19 cellular contexts compared by ENCODE assay signal in the genomic region with DNA sequence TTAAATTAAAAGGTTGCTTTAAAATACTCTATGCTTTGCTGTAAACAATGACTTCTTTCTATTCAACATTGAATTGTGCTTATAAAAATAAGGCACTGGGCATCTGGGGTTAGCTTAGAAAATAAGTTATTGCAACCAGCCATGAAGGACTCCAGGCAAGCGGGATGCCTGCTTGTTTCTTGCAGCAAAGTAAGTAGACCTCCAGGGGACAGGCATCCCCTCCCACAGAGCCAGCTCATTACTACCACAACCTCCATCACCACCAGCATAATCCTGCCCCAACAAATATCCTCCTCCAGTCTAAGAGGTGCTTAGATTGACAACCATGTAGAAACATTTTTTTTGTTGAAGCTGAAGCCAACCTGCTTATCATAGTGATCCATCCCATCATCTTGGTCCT.
"Had no signal": no experiment of that assay in that cellular context is flagged by ENCODE, and none has a peak within 500 bp of the region (broad histone marks: within the 10 kb centered on the region; RNA-seq: fewer than 3 reads in every experiment).

No MANE protein-coding gene starts in this region.

- H3K4me1 Mint-ChIP-seq: immature natural killer cell; natural killer cell; stimulated activated effector memory CD8-positive, alpha-beta T cell treated with anti-CD3 and anti-CD28 coated beads, Interleukin-12 subunit alpha, Interleukin-12 subunit beta, amount 100 ng/mL, for 72 hours had no signal

- H3K27me3 Mint-ChIP-seq: effector memory CD8-positive, alpha-beta T cell; type B pancreatic cell had no signal

- H3K4me3 Mint-ChIP-seq: effector memory CD8-positive, alpha-beta T cell; immature natural killer cell; natural killer cell; neural crest cell; stimulated activated effector memory CD8-positive, alpha-beta T cell treated with anti-CD3 and anti-CD28 coated beads, Interleukin-12 subunit alpha, Interleukin-12 subunit beta, amount 100 ng/mL, for 72 hours; type B pancreatic cell had no signal

- H3K27ac Mint-ChIP-seq: effector memory CD8-positive, alpha-beta T cell; immature natural killer cell; natural killer cell; stimulated activated effector memory CD8-positive, alpha-beta T cell treated with anti-CD3 and anti-CD28 coated beads, Interleukin-12 subunit alpha, Interleukin-12 subunit beta, amount 100 ng/mL, for 72 hours; type B pancreatic cell had no signal

- H3K36me3 Mint-ChIP-seq: immature natural killer cell; natural killer cell; stimulated activated effector memory CD8-positive, alpha-beta T cell treated with anti-CD3 and anti-CD28 coated beads, Interleukin-12 subunit alpha, Interleukin-12 subunit beta, amount 100 ng/mL, for 72 hours had no signal

- H3K9me3 Mint-ChIP-seq: natural killer cell, neural crest cell, type B pancreatic cell had no signal

- DNase-seq: effector memory CD8-positive, alpha-beta T cell; gastrocnemius medialis; glutamatergic neuron; heart right ventricle; hippocampal formation; immature natural killer cell; islet precursor cell; left ventricle myocardium superior; lower lobe of right lung; natural killer cell; pancreas; stimulated activated CD4-positive, alpha-beta T cell treated with anti-CD3 and anti-CD28 coated beads, Interleukin-2, amount 100 ng/mL, for 24 hours; stimulated activated CD4-positive, alpha-beta T cell treated with anti-CD3 and anti-CD28 coated beads, Interleukin-4, amount 100 ng/mL, for 24 hours; stimulated activated naive CD4-positive, alpha-beta T cell treated with Interleukin-2 at 50 U/mL for 16 hours; stomach had no signal

- ATAC-seq: effector memory CD8-positive, alpha-beta T cell; gastrocnemius medialis; heart right ventricle; left ventricle myocardium superior; lower lobe of right lung; natural killer cell; pancreas; sciatic nerve; stimulated activated effector memory CD8-positive, alpha-beta T cell treated with anti-CD3 and anti-CD28 coated beads, Interleukin-12 subunit alpha, Interleukin-12 subunit beta, amount 100 ng/mL, for 72 hours had no signal
